Comparison of ENCODE assay signal across 13 cellular contexts in the genomic region with DNA sequence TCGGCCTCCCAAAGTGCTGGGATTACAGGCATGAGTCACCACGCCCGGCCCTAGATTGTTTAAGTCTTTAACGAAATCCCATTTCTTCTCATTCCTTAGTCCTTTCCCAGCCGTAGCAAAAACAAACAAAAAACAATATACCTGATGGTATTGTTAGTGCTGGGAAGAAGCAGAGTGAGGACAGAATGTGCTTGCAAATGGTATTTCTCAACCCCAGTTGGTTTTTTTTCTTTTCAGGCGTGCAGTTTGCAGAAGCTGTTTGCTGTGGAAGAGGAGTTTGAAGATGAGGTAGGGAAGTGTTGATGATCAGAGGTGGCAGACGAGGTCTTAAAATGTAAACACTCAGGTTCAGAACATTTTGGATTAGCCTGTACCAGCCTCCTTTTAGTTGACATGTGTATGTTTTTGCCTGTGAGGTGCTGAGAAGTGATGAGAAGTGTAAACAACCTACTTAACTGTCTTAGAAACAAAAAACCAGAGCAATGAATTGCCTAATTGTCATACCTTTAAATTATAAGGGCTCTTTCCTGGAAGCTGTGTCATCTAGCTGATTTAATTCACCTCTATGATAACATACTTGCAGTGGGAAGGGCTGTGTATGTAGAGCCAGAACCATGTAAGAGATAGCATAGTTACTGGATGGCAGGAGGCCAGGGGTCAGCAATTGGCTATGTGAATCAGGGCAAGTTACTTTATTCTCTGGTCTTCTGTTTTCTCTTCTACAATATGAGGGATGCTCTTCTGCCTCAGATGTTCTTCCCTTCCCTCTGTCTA. TPM values are rescaled to one million over a fixed set of nuclear protein-coding genes. Genes with fewer than 3 reads are reported as not detected.
DNase-seq lines count a peak whose midpoint lies in the region; ATAC-seq, FAIRE-seq and TF ChIP-seq lines count a peak whose summit lies in the region.
"Had no signal": no experiment of that assay in that cellular context is flagged by ENCODE, and none has a peak within 500 bp of the region (broad histone marks: within the 10 kb centered on the region; RNA-seq: fewer than 3 reads in every experiment).

No MANE protein-coding gene starts in this region.

- 77% methylated on average over 7 of the region's 7 CpGs for WGBS in A549 (ENCODE audit: missing lambda C conversion rate)

- H3K27me3 Mint-ChIP-seq in activated T-helper 1 cell treated with anti-CD3 and anti-CD28 coated beads, Interleukin-12 subunit alpha, Interleukin-12 subunit beta, Interleukin-2, Interleukin-4 antibody, amounts not matched to agents 30 ng/mL and 10 ng/mL and 1 ng/mL, durations not matched to agents 14 hours and 24 hours and 36 hours (ENCODE audit: insufficient read depth): no peaks in the 10 kb centered on the region
- H3K27me3 Mint-ChIP-seq: activated naive CD4-positive, alpha-beta T cell treated with anti-CD3 and anti-CD28 coated beads, Interleukin-2, amount 50 U/mL, for 24 hours had no signal

- no peak overlapping the region for H3K4me3 ChIP-seq in A549
- H3K4me3 ChIP-seq: pancreas, upper lobe of left lung had no signal

- H3K36me3 Mint-ChIP-seq in activated T-helper 1 cell treated with anti-CD3 and anti-CD28 coated beads, Interleukin-12 subunit alpha, Interleukin-12 subunit beta, Interleukin-2, Interleukin-4 antibody, amounts not matched to agents 30 ng/mL and 10 ng/mL and 1 ng/mL, durations not matched to agents 14 hours and 24 hours and 36 hours (ENCODE audit: low read depth): peaks cover 23% of the 10 kb centered on the region
- H3K36me3 Mint-ChIP-seq: activated naive CD4-positive, alpha-beta T cell treated with anti-CD3 and anti-CD28 coated beads, Interleukin-2, amount 50 U/mL, for 24 hours; mesothelial cell of epicardium had no signal

- in situ Hi-C loops in GM13976 (cut with MboI; ENCODE audit: low sequenced_read_pairs, unreplicated experiment): no loop called here

- H3K9me3 ChIP-seq in A549: no peaks in the 10 kb centered on the region
- H3K9me3 ChIP-seq: pancreas, upper lobe of left lung had no signal

- no peaks in the 10 kb centered on the region for H3K9me3 Mint-ChIP-seq in activated T-helper 1 cell treated with anti-CD3 and anti-CD28 coated beads, Interleukin-12 subunit alpha, Interleukin-12 subunit beta, Interleukin-2, Interleukin-4 antibody, amounts not matched to agents 30 ng/mL and 10 ng/mL and 1 ng/mL, durations not matched to agents 14 hours and 24 hours and 36 hours
- H3K9me3 Mint-ChIP-seq: activated naive CD4-positive, alpha-beta T cell treated with anti-CD3 and anti-CD28 coated beads, Interleukin-2, amount 50 U/mL, for 24 hours; mesothelial cell of epicardium had no signal

- TF ChIP-seq CTCF in A549 (IDR thresholded peaks at IDR 0.05) (no peak), GM13976 (IDR thresholded peaks at IDR 0.05; ENCODE audit: borderline replicate concordance, control extremely low read depth, extremely low read depth, insufficient read depth, missing control alignments) (no peak)

- no peak for TF ChIP-seq EP300 in A549 (IDR thresholded peaks at IDR 0.05)

- H3K4me3 Mint-ChIP-seq in activated T-helper 1 cell treated with anti-CD3 and anti-CD28 coated beads, Interleukin-12 subunit alpha, Interleukin-12 subunit beta, Interleukin-2, Interleukin-4 antibody, amounts not matched to agents 30 ng/mL and 10 ng/mL and 1 ng/mL, durations not matched to agents 14 hours and 24 hours and 36 hours: no peak overlapping the region
- H3K4me3 Mint-ChIP-seq: activated naive CD4-positive, alpha-beta T cell treated with anti-CD3 and anti-CD28 coated beads, Interleukin-2, amount 50 U/mL, for 24 hours; mesothelial cell of epicardium had no signal

- H3K4me2 ChIP-seq in A549: no peak overlapping the region

- CTCF ChIA-PET in A549 (lab: Yijun Ruan, JAX): interaction anchor here (0.8 to 13.3 kb wide), 10 partner anchors 17 to 389 kb away, joined by 3 to 159 read pairs (median 4); a partner anchor contains a TSS

- H3K27ac Mint-ChIP-seq in activated T-helper 1 cell treated with anti-CD3 and anti-CD28 coated beads, Interleukin-12 subunit alpha, Interleukin-12 subunit beta, Interleukin-2, Interleukin-4 antibody, amounts not matched to agents 30 ng/mL and 10 ng/mL and 1 ng/mL, durations not matched to agents 14 hours and 24 hours and 36 hours: peak overlapping the region; percentile 24
- H3K27ac Mint-ChIP-seq: activated naive CD4-positive, alpha-beta T cell treated with anti-CD3 and anti-CD28 coated beads, Interleukin-2, amount 50 U/mL, for 24 hours; mesothelial cell of epicardium had no signal

- peaks cover 11% of the 10 kb centered on the region for H3K4me1 Mint-ChIP-seq in activated T-helper 1 cell treated with anti-CD3 and anti-CD28 coated beads, Interleukin-12 subunit alpha, Interleukin-12 subunit beta, Interleukin-2, Interleukin-4 antibody, amounts not matched to agents 30 ng/mL and 10 ng/mL and 1 ng/mL, durations not matched to agents 14 hours and 24 hours and 36 hours (ENCODE audit: low read depth)

- FAIRE-seq in A549 (lab: Jason Lieb, UNC): no peak
- FAIRE-seq: pancreas had no signal

- POLR2A ChIA-PET in A549 (lab: Yijun Ruan, JAX): no interaction called here

- no peak for DNase-seq in A549 (ENCODE audit: low read depth in 1 of 2, low spot score in 1 of 2)
- DNase-seq in activated T-helper 1 cell treated with anti-CD3 and anti-CD28 coated beads, Interleukin-12 subunit alpha, Interleukin-12 subunit beta, Interleukin-2, Interleukin-4 antibody, amounts not matched to agents 30 ng/mL and 10 ng/mL and 1 ng/mL, durations not matched to agents 14 hours and 24 hours and 36 hours (ENCODE audit: low spot score): no peak
- DNase-seq in left cardiac atrium: peak; percentile 57
- DNase-seq in GM13976 (ENCODE audit: low spot score): no peak
- DNase-seq in SHP77 treated with DMSO at 0.1 percent for 48 hours (lab: John Stamatoyannopoulos, UW): no peak
- DNase-seq: MM.1S, NCI-H2107, pancreas, upper lobe of left lung had no signal

- H3K4me1 ChIP-seq in A549: peaks cover 14% of the 10 kb centered on the region; the same call in 2 of the 3 replicates

- TF ChIP-seq RAD21 in A549 (conservative IDR thresholded peaks at IDR 0.05 in 1 of 2, IDR thresholded peaks at IDR 0.05 in 1 of 2): no peak

- TF ChIP-seq POLR2A in A549 (IDR thresholded peaks at IDR 0.05; ENCODE audit: low read length): no peak

- H3K27ac ChIP-seq in A549: no peak overlapping the region; a peak in 1 of 6 replicates
- H3K27ac ChIP-seq: pancreas had no signal

- intact Hi-C loops in activated T-helper 1 cell treated with anti-CD3 and anti-CD28 coated beads, Interleukin-12 subunit alpha, Interleukin-12 subunit beta, Interleukin-2, Interleukin-4 antibody, amounts not matched to agents 30 ng/mL and 10 ng/mL and 1 ng/mL, durations not matched to agents 14 hours and 24 hours and 36 hours (cut with micrococcal nuclease): loop anchor here (5.0 kb wide), 1 partner anchor 138 kb away; no protein-coding TSS in a partner anchor
- intact Hi-C loops in left cardiac atrium (cut with DNase I): no loop called here

- ATAC-seq in A549: no peak
- ATAC-seq in left cardiac atrium: peak in 1 of 2 donors; percentile 60
- ATAC-seq in HG02970 (IDR thresholded peaks at IDR 0.05; ENCODE audit: low FRiP score, unreplicated experiment): no peak
- ATAC-seq: pancreas had no signal

RNA-seq across cellular contexts. Expression of a gene that starts 3.4 kb away (rescaled TPM):
- 5.4 and 5.6 TPM in 2 replicates for polyA plus RNA-seq in A549 (2011; rRNA removed)
- 8.2 and 11.1 TPM in 2 replicates for polyA plus RNA-seq in A549 (2012; cell fraction: cytosol; rRNA removed)
- polyA plus RNA-seq in A549 (2012; cell fraction: nucleus; rRNA removed): 23.5 and 24.0 TPM in 2 replicates
- polyA plus RNA-seq in A549 (2017; fragmentation: RNase III; extraction: RNeasy Plus Mini Kit Qiagen cat#74134 plus additional on column Dnase treatment): 6.0 to 7.1 TPM (median 6.8 TPM) in 3 replicates
- 16.0 and 16.7 TPM in 2 replicates for polyA minus RNA-seq in A549 (2011; rRNA and poly(A)+ RNA removed)
- 23.0 and 23.1 TPM in 2 replicates for total RNA-seq in activated T-helper 1 cell treated with anti-CD3 and anti-CD28 coated beads, Interleukin-12 subunit alpha, Interleukin-12 subunit beta, Interleukin-2, Interleukin-4 antibody, amounts not matched to agents 30 ng/mL and 10 ng/mL and 1 ng/mL, durations not matched to agents 14 hours and 24 hours and 36 hours
- 1 to 10 TPM; 1.1 to 1.3 TPM for total RNA-seq in left cardiac atrium

RNA-seq across cellular contexts. Expression of a gene that starts 21.7 kb away (rescaled TPM):
- polyA plus RNA-seq in A549 (2011; rRNA removed) (3.1 and 5.7 TPM in 2 replicates), A549 (2017; fragmentation: RNase III; extraction: RNeasy Plus Mini Kit Qiagen cat#74134 plus additional on column Dnase treatment) (3.2 to 7.1 TPM (median 4.5 TPM) in 3 replicates)
- polyA plus RNA-seq in A549 (2012; cell fraction: cytosol; rRNA removed): 1.9 and 3.7 TPM in 2 replicates
- polyA plus RNA-seq in A549 (2012; cell fraction: nucleus; rRNA removed): 11.9 and 12.9 TPM in 2 replicates
- 8.4 and 11.0 TPM in 2 replicates for polyA minus RNA-seq in A549 (2011; rRNA and poly(A)+ RNA removed)
- total RNA-seq in activated T-helper 1 cell treated with anti-CD3 and anti-CD28 coated beads, Interleukin-12 subunit alpha, Interleukin-12 subunit beta, Interleukin-2, Interleukin-4 antibody, amounts not matched to agents 30 ng/mL and 10 ng/mL and 1 ng/mL, durations not matched to agents 14 hours and 24 hours and 36 hours: 20.6 and 22.8 TPM in 2 replicates
- 10 to 100 TPM; 39.2 to 57.9 TPM for total RNA-seq in left cardiac atrium

RNA-seq across cellular contexts. Expression of a gene that starts 25.4 kb away (rescaled TPM):
- polyA plus RNA-seq in A549 (2011; rRNA removed): 0.05 TPM in 1 of 2 replicates, not detected in the other
- 0.04 and 0.06 TPM in 2 replicates for polyA plus RNA-seq in A549 (2012; cell fraction: cytosol; rRNA removed)
- polyA plus RNA-seq in A549 (2012; cell fraction: nucleus; rRNA removed): 0.67 and 0.69 TPM in 2 replicates
- polyA plus RNA-seq in A549 (2017; fragmentation: RNase III; extraction: RNeasy Plus Mini Kit Qiagen cat#74134 plus additional on column Dnase treatment): 0.12 to 0.16 TPM (median 0.15 TPM) in 3 replicates
- not detected in 2 replicates for polyA minus RNA-seq in A549 (2011; rRNA and poly(A)+ RNA removed)
- total RNA-seq in activated T-helper 1 cell treated with anti-CD3 and anti-CD28 coated beads, Interleukin-12 subunit alpha, Interleukin-12 subunit beta, Interleukin-2, Interleukin-4 antibody, amounts not matched to agents 30 ng/mL and 10 ng/mL and 1 ng/mL, durations not matched to agents 14 hours and 24 hours and 36 hours: 0.31 and 0.42 TPM in 2 replicates
- total RNA-seq in left cardiac atrium: 1 to 10 TPM; 4.9 to 8.7 TPM
- total RNA-seq: chondrocyte had no signal

RNA-seq across cellular contexts. Expression of a gene that starts 41.6 kb away (rescaled TPM):
- polyA plus RNA-seq in A549 (2011; rRNA removed) (36.2 and 43.3 TPM in 2 replicates), A549 (2017; fragmentation: RNase III; extraction: RNeasy Plus Mini Kit Qiagen cat#74134 plus additional on column Dnase treatment) (37.6 to 44.4 TPM (median 42.0 TPM) in 3 replicates)
- 37.3 and 45.4 TPM in 2 replicates for polyA plus RNA-seq in A549 (2012; cell fraction: cytosol; rRNA removed)
- 104 and 115 TPM in 2 replicates for polyA plus RNA-seq in A549 (2012; cell fraction: nucleus; rRNA removed)
- polyA minus RNA-seq in A549 (2011; rRNA and poly(A)+ RNA removed): 29.9 and 32.2 TPM in 2 replicates
- 17.3 and 18.7 TPM in 2 replicates for total RNA-seq in activated T-helper 1 cell treated with anti-CD3 and anti-CD28 coated beads, Interleukin-12 subunit alpha, Interleukin-12 subunit beta, Interleukin-2, Interleukin-4 antibody, amounts not matched to agents 30 ng/mL and 10 ng/mL and 1 ng/mL, durations not matched to agents 14 hours and 24 hours and 36 hours
- 10 to 100 TPM; 22.5 to 23.1 TPM for total RNA-seq in left cardiac atrium

RNA-seq across cellular contexts. Expression of a gene that starts 54.5 kb away (rescaled TPM):
- polyA plus RNA-seq in A549 (2011; rRNA removed) (65.7 and 72.7 TPM in 2 replicates), A549 (2017; fragmentation: RNase III; extraction: RNeasy Plus Mini Kit Qiagen cat#74134 plus additional on column Dnase treatment) (54.0 to 66.2 TPM (median 60.5 TPM) in 3 replicates)
- polyA plus RNA-seq in A549 (2012; cell fraction: cytosol; rRNA removed): 39.3 and 52.4 TPM in 2 replicates
- 84.7 and 105 TPM in 2 replicates for polyA plus RNA-seq in A549 (2012; cell fraction: nucleus; rRNA removed)
- polyA minus RNA-seq in A549 (2011; rRNA and poly(A)+ RNA removed): 67.2 and 79.1 TPM in 2 replicates
- 125 and 126 TPM in 2 replicates for total RNA-seq in activated T-helper 1 cell treated with anti-CD3 and anti-CD28 coated beads, Interleukin-12 subunit alpha, Interleukin-12 subunit beta, Interleukin-2, Interleukin-4 antibody, amounts not matched to agents 30 ng/mL and 10 ng/mL and 1 ng/mL, durations not matched to agents 14 hours and 24 hours and 36 hours
- 10 to 100 TPM; 39.6 to 50.4 TPM for total RNA-seq in left cardiac atrium

Comparison
In these comparisons a context has a peak if more than half of its experiments do, and no peak if none do; other contexts are left out.
1. RNA of a gene that starts 3.4 kb away (total RNA-seq): 23.0 to 23.1 TPM in activated T-helper 1 cell treated with anti-CD3 and anti-CD28 coated beads, Interleukin-12 subunit alpha, Interleukin-12 subunit beta, Interleukin-2, Interleukin-4 antibody, amounts not matched to agents 30 ng/mL and 10 ng/mL and 1 ng/mL, durations not matched to agents 14 hours and 24 hours and 36 hours; 1.1 to 1.3 TPM in left cardiac atrium; every median in the first group is over 10 times any median in the second.